ENCODE assay signal across 1 cellular context in the genomic region with DNA sequence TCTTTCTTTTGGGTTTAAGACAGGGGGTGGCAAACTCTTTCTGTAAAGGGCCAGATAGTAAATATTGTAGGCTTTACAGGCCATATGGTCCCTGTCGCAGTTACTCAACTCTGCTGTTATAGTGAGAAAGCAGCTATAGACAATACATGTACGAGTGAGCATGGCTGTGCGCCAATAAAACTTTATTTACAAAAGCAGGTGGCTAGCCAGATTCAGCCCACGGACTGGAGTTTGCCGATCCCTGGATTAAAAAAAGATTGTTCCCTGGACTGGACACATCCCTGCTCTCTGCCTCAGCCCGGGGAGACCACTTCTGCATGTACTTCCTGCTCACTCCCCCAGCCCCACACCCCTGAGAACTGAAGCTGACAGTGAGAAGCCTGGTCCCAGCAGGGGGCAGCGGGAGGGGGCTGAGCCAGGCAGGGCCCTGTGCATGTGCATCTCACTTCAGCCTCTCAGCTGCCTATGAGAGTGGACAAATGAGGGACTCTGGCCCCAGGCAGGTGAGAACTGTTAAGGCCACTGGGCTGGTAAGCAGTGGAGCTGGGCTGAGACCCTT.
A peak's percentile ranks its signal among the peaks of the same experiment; 100 is the strongest.
TF ChIP-seq lines count a peak whose summit lies in the region.

No MANE protein-coding gene starts in this region.

TF ChIP-seq in K562, 482 proteins besides CTCF, POLR2A, EP300 and RAD21 (continued from another document):
- TF ChIP-seq ZBTB40 (IDR thresholded peaks at IDR 0.05) (peak; percentile 88), ZBTB40 (CRISPR knock-in tag; IDR thresholded peaks at IDR 0.05) (0 out of 2 replicates have a peak, but pooled peaks have one; percentile 41)
